8 cellular contexts compared by ENCODE assay signal in the genomic region with DNA sequence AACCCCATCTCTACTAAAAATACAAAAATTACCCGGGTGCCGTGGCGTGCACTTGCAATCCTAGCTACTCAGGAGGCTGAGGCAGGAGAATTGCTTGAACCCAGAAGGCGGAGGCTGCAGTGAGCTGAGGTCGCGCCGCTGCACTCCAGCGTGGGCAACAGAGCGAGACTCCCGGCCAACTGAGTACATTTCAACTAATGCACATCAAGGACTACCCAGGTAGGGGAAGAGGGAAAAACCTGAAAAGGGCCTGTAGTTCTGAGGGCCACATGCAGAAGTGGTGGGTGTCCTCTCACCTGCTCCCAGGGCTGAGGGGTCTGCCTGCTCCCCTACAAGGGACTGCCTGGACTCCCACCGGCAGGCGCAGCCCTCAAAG. TPM values are rescaled to one million over a fixed set of nuclear protein-coding genes. Genes with fewer than 3 reads are reported as not detected.
A peak's percentile ranks its signal among the peaks of the same experiment; 100 is the strongest.
DNase-seq lines count a peak whose midpoint lies in the region; ATAC-seq and TF ChIP-seq lines count a peak whose summit lies in the region.

No MANE protein-coding gene starts in this region.

- H3K27me3 Mint-ChIP-seq in activated CD8-positive, alpha-beta T cell treated with anti-CD3 and anti-CD28 coated beads, Interleukin-2, amount 10 ng/mL, durations not matched to agents 7 days and 5 days (ENCODE audit: low read depth), result peaks cover 4% of the 10 kb centered on the region

- H3K4me1 ChIP-seq in iPS DF 6.9 (ENCODE audit: control insufficient read depth, insufficient read depth, low read length), result peaks cover 7% of the 10 kb centered on the region

- POLR2A ChIA-PET in activated CD8-positive, alpha-beta T cell treated with anti-CD3 and anti-CD28 coated beads, Interleukin-2, amount 10 ng/mL, durations not matched to agents 7 days and 5 days (lab: Charles Lee), result interaction anchor here (0.7 to 2.5 kb wide), 5 partner anchors 23 to 144 kb away, joined by 3 to 9 read pairs (median 4); partner anchors contain the start of genes ARMC7 and MRPL58

- no CpG with 5 or more reads among the region's 12 CpGs for WGBS in iPS DF 6.9 (ENCODE audit: insufficient coverage, insufficient read length)

- H3K36me3 Mint-ChIP-seq in activated CD8-positive, alpha-beta T cell treated with anti-CD3 and anti-CD28 coated beads, Interleukin-2, amount 10 ng/mL, durations not matched to agents 7 days and 5 days (ENCODE audit: low read depth), result no peaks in the 10 kb centered on the region

- peaks cover 40% of the 10 kb centered on the region for H3K4me1 Mint-ChIP-seq in activated CD8-positive, alpha-beta T cell treated with anti-CD3 and anti-CD28 coated beads, Interleukin-2, amount 10 ng/mL, durations not matched to agents 7 days and 5 days (ENCODE audit: low read depth)

- in situ Hi-C loops in GM13976 (cut with MboI; ENCODE audit: low sequenced_read_pairs, unreplicated experiment), result no loop called here

- TF ChIP-seq CTCF in GM13976 (IDR thresholded peaks at IDR 0.05; ENCODE audit: borderline replicate concordance, control extremely low read depth, extremely low read depth, insufficient read depth, missing control alignments), result no peak

- no peaks in the 10 kb centered on the region for H3K27me3 ChIP-seq in iPS DF 6.9 (ENCODE audit: control insufficient read depth, insufficient read depth, low read length)

- H3K27ac Mint-ChIP-seq in activated CD8-positive, alpha-beta T cell treated with anti-CD3 and anti-CD28 coated beads, Interleukin-2, amount 10 ng/mL, durations not matched to agents 7 days and 5 days, result peak overlapping the region; percentile 75

- ATAC-seq in GM21723 (IDR thresholded peaks at IDR 0.05; ENCODE audit: unreplicated experiment) (peak; percentile 12), GM19324 (IDR thresholded peaks at IDR 0.05; ENCODE audit: low FRiP score, unreplicated experiment) (no peak)
- no peak for ATAC-seq in activated CD8-positive, alpha-beta T cell treated with anti-CD3 and anti-CD28 coated beads, Interleukin-2, amount 10 ng/mL, durations not matched to agents 7 days and 5 days

- DNase-seq in activated CD8-positive, alpha-beta T cell treated with anti-CD3 and anti-CD28 coated beads, Interleukin-2, amount 10 ng/mL, durations not matched to agents 7 days and 5 days, result no peak
- DNase-seq in iPS DF 6.9 (ENCODE audit: low read depth, low spot score), result no peak
- no peak for DNase-seq in NCI-H1694 treated with DMSO at 0.1 percent for 48 hours (lab: John Stamatoyannopoulos, UW)
- no peak for DNase-seq in GM13976 (ENCODE audit: low spot score)
- DNase-seq in C1 segment of cervical spinal cord (lab: John Stamatoyannopoulos, UW), result no peak

- H3K27ac ChIP-seq in iPS DF 6.9 (ENCODE audit: low read length) (no peak overlapping the region), skin epidermis (peak overlapping the region in 20 of 21 experiments; percentile 78 to 98 (median 89))

- peak overlapping the region; percentile 68 for H3K4me3 Mint-ChIP-seq in activated CD8-positive, alpha-beta T cell treated with anti-CD3 and anti-CD28 coated beads, Interleukin-2, amount 10 ng/mL, durations not matched to agents 7 days and 5 days

- H3K9me3 ChIP-seq in iPS DF 6.9 (ENCODE audit: control insufficient read depth, insufficient read depth, low read length), result no peaks in the 10 kb centered on the region

- H3K4me3 ChIP-seq in iPS DF 6.9 (ENCODE audit: low read length), result peak overlapping the region; percentile 81; the same call in 1 of the 2 replicates
- peak overlapping the region; percentile 44 to 67 (median 51) for H3K4me3 ChIP-seq in skin epidermis

- CTCF ChIA-PET in activated CD8-positive, alpha-beta T cell treated with anti-CD3 and anti-CD28 coated beads, Interleukin-2, amount 10 ng/mL, durations not matched to agents 7 days and 5 days (lab: Charles Lee), result interaction anchor here (1.0 to 1.6 kb wide), 4 partner anchors 19 to 116 kb away, joined by 3 to 7 read pairs (median 3); partner anchors contain the start of gene ARMC7

- H3K9me3 Mint-ChIP-seq in activated CD8-positive, alpha-beta T cell treated with anti-CD3 and anti-CD28 coated beads, Interleukin-2, amount 10 ng/mL, durations not matched to agents 7 days and 5 days (ENCODE audit: insufficient read depth), result no peaks in the 10 kb centered on the region

- H3K36me3 ChIP-seq in iPS DF 6.9 (ENCODE audit: control insufficient read depth, insufficient read depth, low read length), result no peaks in the 10 kb centered on the region

RNA-seq across cellular contexts. Expression of gene SLC16A5, which starts 0.6 kb away (rescaled TPM):
- 1 to 10 TPM; 4.6 to 5.4 TPM for total RNA-seq in activated CD8-positive, alpha-beta T cell treated with anti-CD3 and anti-CD28 coated beads, Interleukin-2, amount 10 ng/mL, durations not matched to agents 7 days and 5 days

RNA-seq across cellular contexts. Expression of gene ARMC7, which starts 22.6 kb away (rescaled TPM):
- total RNA-seq in activated CD8-positive, alpha-beta T cell treated with anti-CD3 and anti-CD28 coated beads, Interleukin-2, amount 10 ng/mL, durations not matched to agents 7 days and 5 days, result 10 to 100 TPM; 16.1 to 17.0 TPM

RNA-seq across cellular contexts. Expression of gene KCTD2, which starts 40.1 kb away (rescaled TPM):
- total RNA-seq in activated CD8-positive, alpha-beta T cell treated with anti-CD3 and anti-CD28 coated beads, Interleukin-2, amount 10 ng/mL, durations not matched to agents 7 days and 5 days, result 10 to 100 TPM; 15.6 to 19.4 TPM

RNA-seq across cellular contexts. Expression of gene ATP5PD, which starts 40.4 kb away (rescaled TPM):
- total RNA-seq in activated CD8-positive, alpha-beta T cell treated with anti-CD3 and anti-CD28 coated beads, Interleukin-2, amount 10 ng/mL, durations not matched to agents 7 days and 5 days, result 100 to 1,000 TPM; 232 to 238 TPM

RNA-seq across cellular contexts. Expression of gene NT5C, which starts 44.4 kb away (rescaled TPM):
- total RNA-seq in activated CD8-positive, alpha-beta T cell treated with anti-CD3 and anti-CD28 coated beads, Interleukin-2, amount 10 ng/mL, durations not matched to agents 7 days and 5 days, result 10 to 100 TPM; 68.5 to 68.8 TPM
